ENCODE assay signal across 14 cellular contexts in the genomic region with DNA sequence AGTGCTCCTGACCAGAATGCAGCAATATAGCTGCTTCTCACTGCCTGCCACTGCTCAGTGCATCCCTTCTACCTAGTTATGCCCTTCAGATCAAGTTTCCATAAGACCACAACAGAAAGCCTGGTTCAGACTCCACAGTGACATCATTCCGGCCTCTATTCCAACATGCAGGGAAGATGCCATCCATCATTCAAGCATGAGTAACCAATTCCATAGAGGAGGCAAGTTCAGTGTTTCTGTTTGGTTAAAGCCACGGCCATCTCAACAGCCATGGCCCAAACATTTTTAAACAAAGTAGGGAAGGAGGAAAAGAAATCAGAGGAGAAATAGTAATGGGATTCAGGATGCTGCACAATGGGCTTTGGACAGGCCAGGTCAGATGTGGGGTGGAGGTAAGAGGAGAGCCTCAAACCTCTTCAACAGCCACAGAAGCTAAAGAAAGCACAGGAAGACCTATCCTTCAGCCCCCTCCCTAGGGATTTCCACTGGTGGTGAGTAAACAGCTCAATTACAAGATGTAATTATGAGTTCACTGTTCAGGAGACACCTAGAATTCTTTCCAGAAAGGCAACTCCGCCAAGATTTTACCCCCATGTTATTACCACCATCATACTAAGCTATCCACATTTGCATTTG.
DNase-seq lines count a peak whose midpoint lies in the region; TF ChIP-seq lines count a peak whose summit lies in the region.
"Had no signal": no experiment of that assay in that cellular context is flagged by ENCODE, and none has a peak within 500 bp of the region (broad histone marks: within the 10 kb centered on the region; RNA-seq: fewer than 3 reads in every experiment).

No MANE protein-coding gene starts in this region.

- no peak for TF ChIP-seq CTCF in fibroblast of the aortic adventitia (IDR thresholded peaks at IDR 0.05; ENCODE audit: insufficient read depth, low read length)

- peak; percentile 73 for DNase-seq in A172 (ENCODE audit: low spot score)
- peak; percentile 51 for DNase-seq in GM04504 (ENCODE audit: low read depth)
- DNase-seq in SW480 (ENCODE audit: low spot score) = peak; percentile 12
- DNase-seq in fibroblast of the aortic adventitia (ENCODE audit: low read depth) = peak; percentile 68
- DNase-seq in CD1c-positive myeloid dendritic cell (ENCODE audit: extremely low spot score) = no peak
- DNase-seq in HuH-7.5 (ENCODE audit: low spot score) = no peak
- DNase-seq in T-helper 9 cell = no peak
- DNase-seq in activated T-cell treated with anti-CD3 and anti-CD28 coated beads, Interleukin-2, amount 50 U/mL, for 1 hour = no peak
- DNase-seq: activated CD4-positive, alpha-beta T cell treated with anti-CD3 and anti-CD28 coated beads for 4 hours; gastrocnemius medialis; NCI-H1417 treated with DMSO at 0.1 percent for 48 hours; NCI-H524 treated with DMSO at 0.1 percent for 48 hours; nucleus accumbens; small intestine had no signal

- H3K4me3 ChIP-seq in fibroblast of the aortic adventitia (ENCODE audit: low read depth, low read length) = no peak overlapping the region
- H3K4me3 ChIP-seq: gastrocnemius medialis had no signal

Comparison
In these comparisons a context has a peak if more than half of its experiments do, and no peak if none do; other contexts are left out.
1. DNase-seq: peak in A172 (single experiment), GM04504 (single experiment), SW480 (single experiment) and fibroblast of the aortic adventitia (single experiment); none in CD1c-positive myeloid dendritic cell (single experiment), HuH-7.5 (single experiment), T-helper 9 cell (single experiment) and activated T-cell treated with anti-CD3 and anti-CD28 coated beads, Interleukin-2, amount 50 U/mL, for 1 hour (single experiment).